In genomic region chr16:73056383-73056782, GRCh38 we compare ENCODE assay signal across 8 cellular contexts. TPM values are rescaled to one million over a fixed set of nuclear protein-coding genes. Genes with fewer than 3 reads are reported as not detected.
A peak's percentile ranks its signal among the peaks of the same experiment; 100 is the strongest.
DNase-seq lines count a peak whose midpoint lies in the region; ATAC-seq and TF ChIP-seq lines count a peak whose summit lies in the region.
"Had no signal": no experiment of that assay in that cellular context is flagged by ENCODE, and none has a peak within 500 bp of the region (broad histone marks: within the 10 kb centered on the region; RNA-seq: fewer than 3 reads in every experiment).

No MANE protein-coding gene starts in this region.

- peak overlapping the region; percentile 70 for H3K4me3 ChIP-seq in kidney epithelial cell (ENCODE audit: low read depth, low read length)
- H3K4me3 ChIP-seq in smooth muscle cell = peak overlapping the region; percentile 87

- peak overlapping the region; percentile 100 for H3K4me2 ChIP-seq in smooth muscle cell

- TF ChIP-seq CTCF in HFFc6 (IDR thresholded peaks at IDR 0.05) = no peak
- no peak for TF ChIP-seq CTCF in kidney epithelial cell (IDR thresholded peaks at IDR 0.05; ENCODE audit: insufficient read depth, low read length, poor library complexity, severe bottlenecking)
- TF ChIP-seq CTCF in smooth muscle cell (IDR thresholded peaks at IDR 0.05; ENCODE audit: borderline replicate concordance, insufficient read depth, poor library complexity, severe bottlenecking) = no peak

- no peaks in the 10 kb centered on the region for H3K9me3 ChIP-seq in smooth muscle cell (replicated peaks; ENCODE audit: low read depth)

- H3K27ac Mint-ChIP-seq in HFFc6 = peak overlapping the region; percentile 88

- peak overlapping the region; percentile 93 for H3K4me3 Mint-ChIP-seq in HFFc6

- no peak for ATAC-seq in HG02973 (IDR thresholded peaks at IDR 0.05; ENCODE audit: unreplicated experiment)

- H3K4me1 ChIP-seq in smooth muscle cell (ENCODE audit: low read depth) = peaks cover 72% of the 10 kb centered on the region

- no peaks in the 10 kb centered on the region for H3K36me3 Mint-ChIP-seq in HFFc6 (ENCODE audit: low read depth)

- peaks cover 6% of the 10 kb centered on the region; the same call in 1 of the 2 replicates for H3K27me3 Mint-ChIP-seq in HFFc6 (ENCODE audit: insufficient read depth)

- H4K20me1 ChIP-seq in smooth muscle cell (ENCODE audit: low read depth) = no peaks in the 10 kb centered on the region

- H3F3A ChIP-seq in smooth muscle cell (ENCODE audit: low read depth) = peaks cover 16% of the 10 kb centered on the region

- peak overlapping the region; percentile 51 for H2AFZ ChIP-seq in smooth muscle cell (ENCODE audit: low read depth)

- H3K27me3 ChIP-seq in kidney epithelial cell (ENCODE audit: control insufficient read depth, insufficient read depth, low read length) (no peaks in the 10 kb centered on the region), smooth muscle cell (ENCODE audit: low read depth) (peaks cover 20% of the 10 kb centered on the region)

- peak overlapping the region; percentile 80 for H3K27ac ChIP-seq in smooth muscle cell (ENCODE audit: low read depth)

- peaks cover 24% of the 10 kb centered on the region for H3K4me1 Mint-ChIP-seq in HFFc6 (ENCODE audit: low read depth)

- no peaks in the 10 kb centered on the region for H3K9me3 Mint-ChIP-seq in HFFc6

- no peak for DNase-seq in HFFc6
- peak; percentile 15 for DNase-seq in astrocyte of the hippocampus (ENCODE audit: low read depth, low spot score)
- no peak for DNase-seq in kidney epithelial cell (ENCODE audit: low read depth)
- DNase-seq in smooth muscle cell (lab: John Stamatoyannopoulos, UW; ENCODE audit: unreplicated experiment) = no peak
- no peak for DNase-seq in stimulated activated naive CD4-positive, alpha-beta T cell (lab: John Stamatoyannopoulos, UW)
- DNase-seq in NCI-H345 (lab: John Stamatoyannopoulos, UW) = no peak
- DNase-seq: T1000 had no signal

- 8% methylated on average over 5 of the region's 5 CpGs for WGBS in smooth muscle cell (ENCODE audit: low lambda C conversion rate)

- peak overlapping the region; percentile 80 for H3K9ac ChIP-seq in smooth muscle cell (ENCODE audit: low read depth)

- H3K36me3 ChIP-seq in kidney epithelial cell (ENCODE audit: control insufficient read depth, insufficient read depth, low read length) (no peaks in the 10 kb centered on the region), smooth muscle cell (ENCODE audit: low read depth) (no peaks in the 10 kb centered on the region)

- H3K79me2 ChIP-seq in smooth muscle cell (ENCODE audit: low read depth) = peaks cover 55% of the 10 kb centered on the region

RNA-seq across cellular contexts. Expression of gene ZFHX3, which starts 8.5 kb away (rescaled TPM):
- 10 to 100 TPM; 14.5 to 25.8 (median 15.8) TPM for total RNA-seq in HFFc6 (2021; fragmentation: NEBNext Ultra II Directional; extraction: Animal tissue kit (Norgen Biotek cat#: 25700))
- 19.9 and 29.0 TPM in 2 replicates for total RNA-seq in kidney epithelial cell
- total RNA-seq in smooth muscle cell = 6.5 and 9.8 TPM in 2 replicates
- polyA plus RNA-seq in smooth muscle cell = 3.1 and 5.0 TPM in 2 replicates
